Comparison of ENCODE assay signal across 10 cellular contexts in genomic region chr5:76960004-76960625, GRCh38. TPM values are rescaled to one million over a fixed set of nuclear protein-coding genes. Genes with fewer than 3 reads are reported as not detected.
A peak's percentile ranks its signal among the peaks of the same experiment; 100 is the strongest.
DNase-seq lines count a peak whose midpoint lies in the region; ATAC-seq and TF ChIP-seq lines count a peak whose summit lies in the region.
"Had no signal": no experiment of that assay in that cellular context is flagged by ENCODE, and none has a peak within 500 bp of the region (broad histone marks: within the 10 kb centered on the region; RNA-seq: fewer than 3 reads in every experiment).

No MANE protein-coding gene starts in this region.

- H3K79me2 ChIP-seq in Karpas-422 (ENCODE audit: low read length), result no peaks in the 10 kb centered on the region

- 0 out of 2 replicates have a peak overlapping the region, but pooled peaks have one; percentile 7 for H3K9ac ChIP-seq in Karpas-422 (ENCODE audit: low read length)

- H3K27me3 ChIP-seq in Karpas-422 (ENCODE audit: low read length), result no peaks in the 10 kb centered on the region
- H3K27me3 ChIP-seq in brain microvascular endothelial cell (replicated peaks), result no peaks in the 10 kb centered on the region
- H3K27me3 ChIP-seq in upper lobe of left lung, result no peaks in the 10 kb centered on the region

- H3K4me3 ChIP-seq in Karpas-422 (ENCODE audit: low read length) (no peak overlapping the region), brain microvascular endothelial cell (ENCODE audit: low read depth, low read length) (no peak overlapping the region), upper lobe of left lung (no peak overlapping the region)

- H3K4me2 ChIP-seq in Karpas-422 (ENCODE audit: low read depth, low read length, poor library complexity, severe bottlenecking), result no peak overlapping the region

- ATAC-seq in GM21423 (IDR thresholded peaks at IDR 0.05; ENCODE audit: unreplicated experiment) (peak; percentile 69), HG02642 (IDR thresholded peaks at IDR 0.05; ENCODE audit: poor library complexity, unreplicated experiment) (no peak), upper lobe of left lung (ENCODE audit: low FRiP score in 2 of 2) (no peak), HG03135 (IDR thresholded peaks at IDR 0.05; ENCODE audit: unreplicated experiment) (no peak)

- H3K36me3 ChIP-seq in Karpas-422 (ENCODE audit: insufficient read depth, low read length) (peaks cover 3% of the 10 kb centered on the region; the same call in 1 of the 2 replicates), brain microvascular endothelial cell (replicated peaks) (no peaks in the 10 kb centered on the region), upper lobe of left lung (no peaks in the 10 kb centered on the region)

- TF ChIP-seq CTCF in brain microvascular endothelial cell (IDR thresholded peaks at IDR 0.05; ENCODE audit: low read depth, low read length, missing control alignments) (peak; percentile 22), upper lobe of left lung (IDR thresholded peaks at IDR 0.05) (no peak)

- H3K4me1 ChIP-seq in Karpas-422 (ENCODE audit: low read length) (peaks cover 16% of the 10 kb centered on the region), upper lobe of left lung (peaks cover 0 to 11% (median 1%) of the 10 kb centered on the region in 4 donors)

- H3K27ac ChIP-seq in Karpas-422 (ENCODE audit: low read length) (no peak overlapping the region), brain microvascular endothelial cell (peak overlapping the region; percentile 89), upper lobe of left lung (no peak overlapping the region)
- H3K27ac ChIP-seq: VCaP had no signal

- no peak for TF ChIP-seq EP300 in upper lobe of left lung (IDR thresholded peaks at IDR 0.05)

- no peaks in the 10 kb centered on the region for H3K9me3 ChIP-seq in Karpas-422 (ENCODE audit: low read length)
- no peaks in the 10 kb centered on the region for H3K9me3 ChIP-seq in upper lobe of left lung

- H2AFZ ChIP-seq in Karpas-422 (ENCODE audit: low read length), result no peak overlapping the region

- in situ Hi-C loops in brain microvascular endothelial cell (cut with HindIII; ENCODE audit: low pct_ligation_motif_present, low sequenced_read_pairs), result no loop called here

- 66 to 70% methylated on average over 3 of the region's 3 CpGs for WGBS in upper lobe of left lung, 2 donors

- TF ChIP-seq POLR2A in upper lobe of left lung (IDR thresholded peaks at IDR 0.05), result no peak

- peak; percentile 83 for DNase-seq in Daoy (ENCODE audit: low read depth)
- no peak for DNase-seq in Karpas-422
- peak; percentile 42 for DNase-seq in brain microvascular endothelial cell
- DNase-seq in upper lobe of left lung, result no peak
- no peak for DNase-seq in NCI-H2171 (lab: John Stamatoyannopoulos, UW)

- H3K9me2 ChIP-seq in Karpas-422 (replicated peaks; ENCODE audit: insufficient read depth, low read length), result no peaks in the 10 kb centered on the region

- H4K20me1 ChIP-seq in Karpas-422 (ENCODE audit: insufficient read depth, low read depth, low read length), result no peaks in the 10 kb centered on the region

RNA-seq across cellular contexts. Expression of gene CRHBP, which starts 7.3 kb away (rescaled TPM):
- 1.3 TPM in 1 of 2 replicates, not detected in the other for total RNA-seq in Daoy (2014; rRNA removed; shearing (Covaris generic))
- 13.6 and 27.8 TPM in 2 replicates for total RNA-seq in Karpas-422 (2014; rRNA removed; shearing (Covaris generic); ENCODE audit: low replicate concordance)
- total RNA-seq in upper lobe of left lung, result under 1 TPM in 3 of 6 donors, not detected in 3; 0.30 to 0.81 (median 0.63) TPM
- total RNA-seq: dermis microvascular lymphatic vessel endothelial cell had no signal

Comparison
In these comparisons a context has a peak if more than half of its experiments do, and no peak if none do; other contexts are left out.
1. DNase-seq: peak in Daoy (single experiment) and brain microvascular endothelial cell (single experiment); none in Karpas-422 (single experiment), upper lobe of left lung (0 of 2) and NCI-H2171 (single experiment).